Comparison of ENCODE assay signal across 10 cellular contexts in genomic region chr10:86775056-86775858, GRCh38. TPM values are rescaled to one million over a fixed set of nuclear protein-coding genes. Genes with fewer than 3 reads are reported as not detected.
DNase-seq lines count a peak whose midpoint lies in the region; ATAC-seq, FAIRE-seq and TF ChIP-seq lines count a peak whose summit lies in the region.
"Had no signal": no experiment of that assay in that cellular context is flagged by ENCODE, and none has a peak within 500 bp of the region (broad histone marks: within the 10 kb centered on the region; RNA-seq: fewer than 3 reads in every experiment).

No MANE protein-coding gene starts in this region.

- DNase-seq in GM13976 (ENCODE audit: low spot score): peak; percentile 44
- DNase-seq in HFFc6: peak; percentile 48
- no peak for DNase-seq in RWPE2 (ENCODE audit: low spot score)
- DNase-seq in keratinocyte (ENCODE audit: low read depth, low spot score): no peak
- no peak for DNase-seq in NCI-H1048 (lab: John Stamatoyannopoulos, UW)
- DNase-seq in germinal center (ENCODE audit: low spot score): no peak
- no peak for DNase-seq in activated naive CD8-positive, alpha-beta T cell treated with anti-CD3 and anti-CD28 coated beads, Interleukin-2, amount 50 U/mL, for 24 hours
- DNase-seq in head of caudate nucleus: no peak

- no peak overlapping the region for H3K9ac ChIP-seq in keratinocyte (ENCODE audit: control insufficient read depth, extremely low read depth, insufficient read depth, low read length)

- H3K27ac ChIP-seq in RWPE2 (ENCODE audit: poor library complexity, severe bottlenecking) (no peak overlapping the region), keratinocyte (ENCODE audit: control insufficient read depth, insufficient read depth, low read length) (no peak overlapping the region)
- H3K27ac ChIP-seq: coronary artery had no signal

- peaks cover 70% of the 10 kb centered on the region for H3K4me1 Mint-ChIP-seq in HFFc6 (ENCODE audit: low read depth)
- H3K4me1 Mint-ChIP-seq in activated naive CD8-positive, alpha-beta T cell treated with anti-CD3 and anti-CD28 coated beads, Interleukin-2, amount 50 U/mL, for 24 hours: peaks cover 3% of the 10 kb centered on the region

- H3K79me2 ChIP-seq in keratinocyte (ENCODE audit: control insufficient read depth, insufficient read depth, low read length): peaks cover 39% of the 10 kb centered on the region

- H2AFZ ChIP-seq in keratinocyte (ENCODE audit: control insufficient read depth, low read length): no peak overlapping the region

- H3K9me3 Mint-ChIP-seq in HFFc6: no peaks in the 10 kb centered on the region
- no peaks in the 10 kb centered on the region for H3K9me3 Mint-ChIP-seq in activated naive CD8-positive, alpha-beta T cell treated with anti-CD3 and anti-CD28 coated beads, Interleukin-2, amount 50 U/mL, for 24 hours

- H3K36me3 ChIP-seq in RWPE2 (ENCODE audit: low read depth) (no peaks in the 10 kb centered on the region), keratinocyte (ENCODE audit: control insufficient read depth in 2 of 2, extremely low read depth in 1 of 2, insufficient read depth in 2 of 2, low read length in 2 of 2) (no peaks in the 10 kb centered on the region)

- H3K4me1 ChIP-seq in RWPE2 (ENCODE audit: insufficient read depth, poor library complexity, severe bottlenecking): peaks cover 3% of the 10 kb centered on the region
- peaks cover 11% of the 10 kb centered on the region for H3K4me1 ChIP-seq in keratinocyte (ENCODE audit: control insufficient read depth, extremely low read depth, insufficient read depth, low read length)

- dilution Hi-C loops in keratinocyte (cut with MboI; ENCODE audit: extremely low pct_ligation_motif_present, low sequenced_read_pairs): no loop called here

- no peak overlapping the region for H3K4me3 ChIP-seq in RWPE2 (ENCODE audit: severe bottlenecking)
- H3K4me3 ChIP-seq in keratinocyte (ENCODE audit: control insufficient read depth in 2 of 3, extremely low read depth in 1 of 3, insufficient read depth in 2 of 3, low read depth in 1 of 3, low read length in 3 of 3): no peak overlapping the region
- H3K4me3 ChIP-seq: coronary artery had no signal

- peaks cover 15% of the 10 kb centered on the region for H3K36me3 Mint-ChIP-seq in HFFc6 (ENCODE audit: low read depth)
- H3K36me3 Mint-ChIP-seq in activated naive CD8-positive, alpha-beta T cell treated with anti-CD3 and anti-CD28 coated beads, Interleukin-2, amount 50 U/mL, for 24 hours (ENCODE audit: low read depth): peaks cover 2% of the 10 kb centered on the region

- no peaks in the 10 kb centered on the region for H3K27me3 ChIP-seq in RWPE2 (ENCODE audit: insufficient read depth, poor library complexity, severe bottlenecking)
- H3K27me3 ChIP-seq in keratinocyte (ENCODE audit: control insufficient read depth, extremely low read depth, insufficient read depth, low read length): no peaks in the 10 kb centered on the region

- H4K20me1 ChIP-seq in keratinocyte (ENCODE audit: control insufficient read depth, extremely low read depth, insufficient read depth, low read length): no peaks in the 10 kb centered on the region

- in situ Hi-C loops in GM13976 (cut with MboI; ENCODE audit: low sequenced_read_pairs, unreplicated experiment): no loop called here

- FAIRE-seq in keratinocyte (lab: Jason Lieb, UNC): peak; percentile 62

- ATAC-seq in RWPE2 (ENCODE audit: low read depth): peak; percentile 67
- ATAC-seq in activated naive CD8-positive, alpha-beta T cell treated with anti-CD3 and anti-CD28 coated beads, Interleukin-2, amount 50 U/mL, for 24 hours: no peak
- ATAC-seq: Panc1 had no signal

- TF ChIP-seq CTCF in GM13976 (IDR thresholded peaks at IDR 0.05; ENCODE audit: borderline replicate concordance, control extremely low read depth, extremely low read depth, insufficient read depth, missing control alignments) (no peak), HFFc6 (IDR thresholded peaks at IDR 0.05) (no peak), RWPE2 (IDR thresholded peaks at IDR 0.05; ENCODE audit: poor library complexity, severe bottlenecking) (no peak), keratinocyte (optimal IDR thresholded peaks at IDR 0.05 in 1 of 3, IDR thresholded peaks at IDR 0.05 in 1 of 3, conservative IDR thresholded peaks at IDR 0.05 in 1 of 3; ENCODE audit: extremely low read depth in 1 of 3, insufficient read depth in 2 of 3, low read length in 3 of 3) (no peak)

- H3K27me3 Mint-ChIP-seq in HFFc6 (ENCODE audit: insufficient read depth): no peaks in the 10 kb centered on the region; the same call in 1 of the 2 replicates
- no peaks in the 10 kb centered on the region for H3K27me3 Mint-ChIP-seq in activated naive CD8-positive, alpha-beta T cell treated with anti-CD3 and anti-CD28 coated beads, Interleukin-2, amount 50 U/mL, for 24 hours

- peak overlapping the region; percentile 76 for H3K4me3 Mint-ChIP-seq in HFFc6
- no peak overlapping the region for H3K4me3 Mint-ChIP-seq in activated naive CD8-positive, alpha-beta T cell treated with anti-CD3 and anti-CD28 coated beads, Interleukin-2, amount 50 U/mL, for 24 hours

- H3K27ac Mint-ChIP-seq in HFFc6: peak overlapping the region; percentile 79
- H3K27ac Mint-ChIP-seq in activated naive CD8-positive, alpha-beta T cell treated with anti-CD3 and anti-CD28 coated beads, Interleukin-2, amount 50 U/mL, for 24 hours: no peak overlapping the region

- intact Hi-C loops in head of caudate nucleus (cut with DNase I): no loop called here

- H3K4me2 ChIP-seq in keratinocyte (ENCODE audit: control insufficient read depth, extremely low read depth, insufficient read depth, low read depth, low read length): peak overlapping the region; percentile 27

- no peaks in the 10 kb centered on the region for H3K9me3 ChIP-seq in RWPE2 (ENCODE audit: severe bottlenecking)
- no peaks in the 10 kb centered on the region for H3K9me3 ChIP-seq in keratinocyte (ENCODE audit: control insufficient read depth, low read depth, low read length)

- H3K9me1 ChIP-seq in keratinocyte (ENCODE audit: control insufficient read depth, extremely low read depth, insufficient read depth, low read length): no peaks in the 10 kb centered on the region

RNA-seq across cellular contexts. Expression of gene BMPR1A, which starts 18.8 kb away (rescaled TPM):
- total RNA-seq in HFFc6 (2021; fragmentation: NEBNext Ultra II Directional; extraction: Animal tissue kit (Norgen Biotek cat#: 25700)): 10 to 100 TPM; 41.9 to 50.5 (median 46.6) TPM
- 14.3 to 22.2 TPM (median 21.4 TPM) in 3 replicates for polyA plus RNA-seq in keratinocyte
- polyA plus RNA-seq in keratinocyte (2011; ENCODE audit: low read depth): 7.4 TPM
- polyA plus RNA-seq in keratinocyte (2011; cell fraction: cytosol; rRNA removed): 8.4 and 17.6 TPM in 2 replicates
- 15.0 and 17.2 TPM in 2 replicates for polyA plus RNA-seq in keratinocyte (2011; cell fraction: nucleus; rRNA removed)
- polyA plus RNA-seq in keratinocyte (2012; ENCODE audit: low replicate concordance): 8.6 and 12.7 TPM in 2 replicates
- polyA minus RNA-seq in keratinocyte: 8.4 to 38.8 TPM (median 28.5 TPM) in 3 replicates
- 15.5 TPM for polyA minus RNA-seq in keratinocyte (2011; cell fraction: cytosol; rRNA and poly(A)+ RNA removed)
- polyA minus RNA-seq in keratinocyte (2011; cell fraction: nucleus; rRNA and poly(A)+ RNA removed): 18.8 and 35.2 TPM in 2 replicates

Comparison
In these comparisons a context has a peak if more than half of its experiments do, and no peak if none do; other contexts are left out.
1. DNase-seq: peak in GM13976 (single experiment) and HFFc6 (single experiment); none in RWPE2 (single experiment), keratinocyte (single experiment), NCI-H1048 (single experiment), germinal center (single experiment), activated naive CD8-positive, alpha-beta T cell treated with anti-CD3 and anti-CD28 coated beads, Interleukin-2, amount 50 U/mL, for 24 hours (single experiment) and head of caudate nucleus (0 of 42).